3 cellular contexts compared by ENCODE assay signal in the genomic region with DNA sequence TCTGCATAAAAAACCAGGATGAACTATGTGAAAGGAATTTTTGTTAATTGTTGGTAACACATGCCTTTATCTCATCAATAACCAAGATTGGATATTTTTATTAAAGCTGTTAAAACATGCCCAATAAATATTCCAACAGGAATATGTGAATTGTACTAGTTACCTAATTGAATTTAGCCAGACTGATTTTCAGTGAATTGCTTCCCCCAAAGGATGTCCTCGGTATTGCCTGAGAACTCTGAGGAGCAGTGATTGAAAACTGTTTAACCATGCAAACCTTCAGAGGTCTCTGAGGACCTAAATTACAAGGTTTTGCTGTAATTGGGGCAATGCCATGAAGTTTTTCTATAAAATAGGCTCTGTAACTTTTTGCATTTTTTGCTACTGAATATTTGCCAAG.
TF ChIP-seq lines count a peak whose summit lies in the region.

No MANE protein-coding gene starts in this region.

TF ChIP-seq in GM23338, 12 proteins besides CTCF, POLR2A, EP300 and RAD21 (continued from another document and continues in another):
- TF ChIP-seq, protein P1, sequence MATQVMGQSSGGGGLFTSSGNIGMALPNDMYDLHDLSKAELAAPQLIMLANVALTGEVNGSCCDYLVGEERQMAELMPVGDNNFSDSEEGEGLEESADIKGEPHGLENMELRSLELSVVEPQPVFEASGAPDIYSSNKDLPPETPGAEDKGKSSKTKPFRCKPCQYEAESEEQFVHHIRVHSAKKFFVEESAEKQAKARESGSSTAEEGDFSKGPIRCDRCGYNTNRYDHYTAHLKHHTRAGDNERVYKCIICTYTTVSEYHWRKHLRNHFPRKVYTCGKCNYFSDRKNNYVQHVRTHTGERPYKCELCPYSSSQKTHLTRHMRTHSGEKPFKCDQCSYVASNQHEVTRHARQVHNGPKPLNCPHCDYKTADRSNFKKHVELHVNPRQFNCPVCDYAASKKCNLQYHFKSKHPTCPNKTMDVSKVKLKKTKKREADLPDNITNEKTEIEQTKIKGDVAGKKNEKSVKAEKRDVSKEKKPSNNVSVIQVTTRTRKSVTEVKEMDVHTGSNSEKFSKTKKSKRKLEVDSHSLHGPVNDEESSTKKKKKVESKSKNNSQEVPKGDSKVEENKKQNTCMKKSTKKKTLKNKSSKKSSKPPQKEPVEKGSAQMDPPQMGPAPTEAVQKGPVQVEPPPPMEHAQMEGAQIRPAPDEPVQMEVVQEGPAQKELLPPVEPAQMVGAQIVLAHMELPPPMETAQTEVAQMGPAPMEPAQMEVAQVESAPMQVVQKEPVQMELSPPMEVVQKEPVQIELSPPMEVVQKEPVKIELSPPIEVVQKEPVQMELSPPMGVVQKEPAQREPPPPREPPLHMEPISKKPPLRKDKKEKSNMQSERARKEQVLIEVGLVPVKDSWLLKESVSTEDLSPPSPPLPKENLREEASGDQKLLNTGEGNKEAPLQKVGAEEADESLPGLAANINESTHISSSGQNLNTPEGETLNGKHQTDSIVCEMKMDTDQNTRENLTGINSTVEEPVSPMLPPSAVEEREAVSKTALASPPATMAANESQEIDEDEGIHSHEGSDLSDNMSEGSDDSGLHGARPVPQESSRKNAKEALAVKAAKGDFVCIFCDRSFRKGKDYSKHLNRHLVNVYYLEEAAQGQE (IDR thresholded peaks at IDR 0.05; ENCODE audit: unreplicated experiment) = no peak
- TF ChIP-seq NANOG (IDR thresholded peaks at IDR 0.05; ENCODE audit: borderline replicate concordance) (no peak), JUNB (IDR thresholded peaks at IDR 0.05; ENCODE audit: unreplicated experiment) (no peak)
- TF ChIP-seq, protein P2, sequence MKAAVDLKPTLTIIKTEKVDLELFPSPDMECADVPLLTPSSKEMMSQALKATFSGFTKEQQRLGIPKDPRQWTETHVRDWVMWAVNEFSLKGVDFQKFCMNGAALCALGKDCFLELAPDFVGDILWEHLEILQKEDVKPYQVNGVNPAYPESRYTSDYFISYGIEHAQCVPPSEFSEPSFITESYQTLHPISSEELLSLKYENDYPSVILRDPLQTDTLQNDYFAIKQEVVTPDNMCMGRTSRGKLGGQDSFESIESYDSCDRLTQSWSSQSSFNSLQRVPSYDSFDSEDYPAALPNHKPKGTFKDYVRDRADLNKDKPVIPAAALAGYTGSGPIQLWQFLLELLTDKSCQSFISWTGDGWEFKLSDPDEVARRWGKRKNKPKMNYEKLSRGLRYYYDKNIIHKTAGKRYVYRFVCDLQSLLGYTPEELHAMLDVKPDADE (IDR thresholded peaks at IDR 0.05) = no peak

TF ChIP-seq in WTC11, 78 proteins besides CTCF, POLR2A, EP300 and RAD21 (continued from another document):
- TF ChIP-seq, protein P3, sequence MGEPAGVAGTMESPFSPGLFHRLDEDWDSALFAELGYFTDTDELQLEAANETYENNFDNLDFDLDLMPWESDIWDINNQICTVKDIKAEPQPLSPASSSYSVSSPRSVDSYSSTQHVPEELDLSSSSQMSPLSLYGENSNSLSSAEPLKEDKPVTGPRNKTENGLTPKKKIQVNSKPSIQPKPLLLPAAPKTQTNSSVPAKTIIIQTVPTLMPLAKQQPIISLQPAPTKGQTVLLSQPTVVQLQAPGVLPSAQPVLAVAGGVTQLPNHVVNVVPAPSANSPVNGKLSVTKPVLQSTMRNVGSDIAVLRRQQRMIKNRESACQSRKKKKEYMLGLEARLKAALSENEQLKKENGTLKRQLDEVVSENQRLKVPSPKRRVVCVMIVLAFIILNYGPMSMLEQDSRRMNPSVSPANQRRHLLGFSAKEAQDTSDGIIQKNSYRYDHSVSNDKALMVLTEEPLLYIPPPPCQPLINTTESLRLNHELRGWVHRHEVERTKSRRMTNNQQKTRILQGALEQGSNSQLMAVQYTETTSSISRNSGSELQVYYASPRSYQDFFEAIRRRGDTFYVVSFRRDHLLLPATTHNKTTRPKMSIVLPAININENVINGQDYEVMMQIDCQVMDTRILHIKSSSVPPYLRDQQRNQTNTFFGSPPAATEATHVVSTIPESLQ (CRISPR knock-in tag; IDR thresholded peaks at IDR 0.05) = no peak
- no peak for TF ChIP-seq SP1 (CRISPR knock-in tag; conservative IDR thresholded peaks at IDR 0.05)
- TF ChIP-seq, protein P4, sequence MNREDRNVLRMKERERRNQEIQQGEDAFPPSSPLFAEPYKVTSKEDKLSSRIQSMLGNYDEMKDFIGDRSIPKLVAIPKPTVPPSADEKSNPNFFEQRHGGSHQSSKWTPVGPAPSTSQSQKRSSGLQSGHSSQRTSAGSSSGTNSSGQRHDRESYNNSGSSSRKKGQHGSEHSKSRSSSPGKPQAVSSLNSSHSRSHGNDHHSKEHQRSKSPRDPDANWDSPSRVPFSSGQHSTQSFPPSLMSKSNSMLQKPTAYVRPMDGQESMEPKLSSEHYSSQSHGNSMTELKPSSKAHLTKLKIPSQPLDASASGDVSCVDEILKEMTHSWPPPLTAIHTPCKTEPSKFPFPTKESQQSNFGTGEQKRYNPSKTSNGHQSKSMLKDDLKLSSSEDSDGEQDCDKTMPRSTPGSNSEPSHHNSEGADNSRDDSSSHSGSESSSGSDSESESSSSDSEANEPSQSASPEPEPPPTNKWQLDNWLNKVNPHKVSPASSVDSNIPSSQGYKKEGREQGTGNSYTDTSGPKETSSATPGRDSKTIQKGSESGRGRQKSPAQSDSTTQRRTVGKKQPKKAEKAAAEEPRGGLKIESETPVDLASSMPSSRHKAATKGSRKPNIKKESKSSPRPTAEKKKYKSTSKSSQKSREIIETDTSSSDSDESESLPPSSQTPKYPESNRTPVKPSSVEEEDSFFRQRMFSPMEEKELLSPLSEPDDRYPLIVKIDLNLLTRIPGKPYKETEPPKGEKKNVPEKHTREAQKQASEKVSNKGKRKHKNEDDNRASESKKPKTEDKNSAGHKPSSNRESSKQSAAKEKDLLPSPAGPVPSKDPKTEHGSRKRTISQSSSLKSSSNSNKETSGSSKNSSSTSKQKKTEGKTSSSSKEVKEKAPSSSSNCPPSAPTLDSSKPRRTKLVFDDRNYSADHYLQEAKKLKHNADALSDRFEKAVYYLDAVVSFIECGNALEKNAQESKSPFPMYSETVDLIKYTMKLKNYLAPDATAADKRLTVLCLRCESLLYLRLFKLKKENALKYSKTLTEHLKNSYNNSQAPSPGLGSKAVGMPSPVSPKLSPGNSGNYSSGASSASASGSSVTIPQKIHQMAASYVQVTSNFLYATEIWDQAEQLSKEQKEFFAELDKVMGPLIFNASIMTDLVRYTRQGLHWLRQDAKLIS (CRISPR knock-in tag; IDR thresholded peaks at IDR 0.05; ENCODE audit: borderline replicate concordance) = no peak
TF ChIP-seq in WTC11: peak in this region for 0.

TF ChIP-seq in HepG2, 621 proteins besides CTCF, POLR2A, EP300 and RAD21 (continued from another document):
- TF ChIP-seq, protein P5, sequence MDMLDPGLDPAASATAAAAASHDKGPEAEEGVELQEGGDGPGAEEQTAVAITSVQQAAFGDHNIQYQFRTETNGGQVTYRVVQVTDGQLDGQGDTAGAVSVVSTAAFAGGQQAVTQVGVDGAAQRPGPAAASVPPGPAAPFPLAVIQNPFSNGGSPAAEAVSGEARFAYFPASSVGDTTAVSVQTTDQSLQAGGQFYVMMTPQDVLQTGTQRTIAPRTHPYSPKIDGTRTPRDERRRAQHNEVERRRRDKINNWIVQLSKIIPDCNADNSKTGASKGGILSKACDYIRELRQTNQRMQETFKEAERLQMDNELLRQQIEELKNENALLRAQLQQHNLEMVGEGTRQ (IDR thresholded peaks at IDR 0.05; ENCODE audit: low read depth, low read length) = no peak
- TF ChIP-seq, protein P5 (CRISPR knock-in tag; IDR thresholded peaks at IDR 0.05; ENCODE audit: borderline replicate concordance) = no peak
- TF ChIP-seq, protein P1 (IDR thresholded peaks at IDR 0.05; ENCODE audit: borderline replicate concordance in 1 of 2, low read depth in 1 of 2, low read length in 2 of 2) = no peak
- TF ChIP-seq SMARCE1 (IDR thresholded peaks at IDR 0.05; ENCODE audit: borderline replicate concordance) (no peak), KLF15 (CRISPR knock-in tag; IDR thresholded peaks at IDR 0.05; ENCODE audit: borderline replicate concordance) (no peak), NPAS2 (CRISPR knock-in tag; IDR thresholded peaks at IDR 0.05; ENCODE audit: borderline replicate concordance) (no peak), SRSF1 (optimal IDR thresholded peaks at IDR 0.05; ENCODE audit: low read depth, low read length) (no peak), MTA1 (CRISPR knock-in tag; IDR thresholded peaks at IDR 0.05; ENCODE audit: borderline replicate concordance) (no peak), KMT2B (CRISPR knock-in tag; IDR thresholded peaks at IDR 0.05) (no peak), CREM (IDR thresholded peaks at IDR 0.05) (no peak), CREM (CRISPR knock-in tag; IDR thresholded peaks at IDR 0.05) (no peak), ZNF441 (CRISPR knock-in tag; IDR thresholded peaks at IDR 0.05; ENCODE audit: borderline replicate concordance) (no peak)
- TF ChIP-seq, protein P6, sequence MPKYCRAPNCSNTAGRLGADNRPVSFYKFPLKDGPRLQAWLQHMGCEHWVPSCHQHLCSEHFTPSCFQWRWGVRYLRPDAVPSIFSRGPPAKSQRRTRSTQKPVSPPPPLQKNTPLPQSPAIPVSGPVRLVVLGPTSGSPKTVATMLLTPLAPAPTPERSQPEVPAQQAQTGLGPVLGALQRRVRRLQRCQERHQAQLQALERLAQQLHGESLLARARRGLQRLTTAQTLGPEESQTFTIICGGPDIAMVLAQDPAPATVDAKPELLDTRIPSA (CRISPR knock-in tag; IDR thresholded peaks at IDR 0.05; ENCODE audit: borderline replicate concordance) = no peak
- TF ChIP-seq, protein P7, sequence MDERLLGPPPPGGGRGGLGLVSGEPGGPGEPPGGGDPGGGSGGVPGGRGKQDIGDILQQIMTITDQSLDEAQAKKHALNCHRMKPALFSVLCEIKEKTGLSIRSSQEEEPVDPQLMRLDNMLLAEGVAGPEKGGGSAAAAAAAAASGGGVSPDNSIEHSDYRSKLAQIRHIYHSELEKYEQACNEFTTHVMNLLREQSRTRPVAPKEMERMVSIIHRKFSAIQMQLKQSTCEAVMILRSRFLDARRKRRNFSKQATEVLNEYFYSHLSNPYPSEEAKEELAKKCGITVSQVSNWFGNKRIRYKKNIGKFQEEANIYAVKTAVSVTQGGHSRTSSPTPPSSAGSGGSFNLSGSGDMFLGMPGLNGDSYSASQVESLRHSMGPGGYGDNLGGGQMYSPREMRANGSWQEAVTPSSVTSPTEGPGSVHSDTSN (CRISPR knock-in tag; IDR thresholded peaks at IDR 0.05) = no peak
